In the genomic region with DNA sequence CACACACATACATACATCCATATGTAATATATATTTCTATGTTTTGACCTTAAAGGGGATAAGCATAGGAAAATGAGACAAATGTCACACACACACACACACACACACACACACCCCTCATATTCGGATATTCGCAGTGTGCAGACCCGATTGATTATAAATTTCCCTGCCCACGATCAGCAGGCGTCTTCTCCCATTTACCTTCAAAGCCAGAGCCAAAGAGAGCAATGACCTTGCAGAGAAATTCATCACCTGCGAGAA, we compare ENCODE assay signal across 1 cellular context.
TF ChIP-seq lines count a peak whose summit lies in the region.

No MANE protein-coding gene starts in this region.

TF ChIP-seq in HCT116, 20 proteins besides CTCF, POLR2A, EP300 and RAD21 (continued from another document):
- no peak for TF ChIP-seq REST (IDR thresholded peaks at IDR 0.05; ENCODE audit: low read depth)
- TF ChIP-seq ELF1 (IDR thresholded peaks at IDR 0.05; ENCODE audit: borderline replicate concordance, low read depth): no peak
- no peak for TF ChIP-seq SRF (IDR thresholded peaks at IDR 0.05; ENCODE audit: low read depth)
- no peak for TF ChIP-seq EGR1 (IDR thresholded peaks at IDR 0.05; ENCODE audit: low read depth)
- TF ChIP-seq, protein P1, sequence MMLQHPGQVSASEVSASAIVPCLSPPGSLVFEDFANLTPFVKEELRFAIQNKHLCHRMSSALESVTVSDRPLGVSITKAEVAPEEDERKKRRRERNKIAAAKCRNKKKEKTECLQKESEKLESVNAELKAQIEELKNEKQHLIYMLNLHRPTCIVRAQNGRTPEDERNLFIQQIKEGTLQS (IDR thresholded peaks at IDR 0.05): no peak
- no peak for TF ChIP-seq POLR2AphosphoS5 (IDR thresholded peaks at IDR 0.05; ENCODE audit: low read depth, low read length)
- TF ChIP-seq EZH2 (IDR thresholded peaks at IDR 0.05): no peak
- no peak for TF ChIP-seq SP1 (IDR thresholded peaks at IDR 0.05; ENCODE audit: low read depth)
- no peak for TF ChIP-seq TCF7L2 (IDR thresholded peaks at IDR 0.05; ENCODE audit: borderline replicate concordance, extremely low read depth, insufficient read depth, insufficient read length)
- TF ChIP-seq ZFX (IDR thresholded peaks at IDR 0.05): no peak
- no peak for TF ChIP-seq EZH2phosphoT487 (IDR thresholded peaks at IDR 0.05; ENCODE audit: borderline replicate concordance)
- TF ChIP-seq FOSL1 (IDR thresholded peaks at IDR 0.05; ENCODE audit: low read depth): no peak
- TF ChIP-seq CEBPB (IDR thresholded peaks at IDR 0.05; ENCODE audit: low read depth): no peak
